In the genomic region with DNA sequence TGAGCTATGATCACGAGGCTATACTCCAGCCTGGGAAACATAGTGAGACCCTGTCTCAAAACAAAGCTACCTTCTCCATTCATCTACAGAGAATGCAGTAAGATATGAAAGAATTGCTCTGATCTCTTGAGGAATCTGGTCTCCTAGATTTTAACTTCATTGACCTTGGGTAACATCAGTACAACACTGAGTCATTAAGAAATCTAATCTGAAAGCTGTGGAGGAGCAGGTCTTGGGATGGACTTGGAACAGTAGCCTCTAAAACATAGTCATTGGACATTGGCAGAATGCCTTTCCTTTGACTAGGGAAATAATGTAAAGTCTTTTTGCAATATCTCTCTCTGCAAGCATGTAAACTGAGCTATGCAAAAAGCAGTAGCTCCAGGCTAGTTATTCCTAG, we compare ENCODE assay signal across 21 cellular contexts. TPM values are rescaled to one million over a fixed set of nuclear protein-coding genes. Genes with fewer than 3 reads are reported as not detected.
A peak's percentile ranks its signal among the peaks of the same experiment; 100 is the strongest.
DNase-seq lines count a peak whose midpoint lies in the region; TF ChIP-seq lines count a peak whose summit lies in the region.
"Had no signal": no experiment of that assay in that cellular context is flagged by ENCODE, and none has a peak within 500 bp of the region (broad histone marks: within the 10 kb centered on the region; RNA-seq: fewer than 3 reads in every experiment).

No MANE protein-coding gene starts in this region.

- no peak overlapping the region for H3K27ac Mint-ChIP-seq in activated T-helper 1 cell treated with anti-CD3 and anti-CD28 coated beads, Interleukin-12 subunit alpha, Interleukin-12 subunit beta, Interleukin-2, Interleukin-4 antibody, amounts not matched to agents 30 ng/mL and 10 ng/mL and 1 ng/mL, durations not matched to agents 14 hours and 24 hours and 36 hours
- H3K27ac Mint-ChIP-seq: CD8-positive, alpha-beta memory T cell had no signal

- H3K4me1 Mint-ChIP-seq in activated T-helper 1 cell treated with anti-CD3 and anti-CD28 coated beads, Interleukin-12 subunit alpha, Interleukin-12 subunit beta, Interleukin-2, Interleukin-4 antibody, amounts not matched to agents 30 ng/mL and 10 ng/mL and 1 ng/mL, durations not matched to agents 14 hours and 24 hours and 36 hours (ENCODE audit: low read depth): no peaks in the 10 kb centered on the region
- H3K4me1 Mint-ChIP-seq: CD8-positive, alpha-beta memory T cell had no signal

- H3K4me3 ChIP-seq in fibroblast of villous mesenchyme (ENCODE audit: low read depth, low read length): no peak overlapping the region
- H3K4me3 ChIP-seq: adrenal gland, prostate gland, spleen, upper lobe of right lung had no signal

- H3K36me3 Mint-ChIP-seq in activated T-helper 1 cell treated with anti-CD3 and anti-CD28 coated beads, Interleukin-12 subunit alpha, Interleukin-12 subunit beta, Interleukin-2, Interleukin-4 antibody, amounts not matched to agents 30 ng/mL and 10 ng/mL and 1 ng/mL, durations not matched to agents 14 hours and 24 hours and 36 hours (ENCODE audit: low read depth): no peaks in the 10 kb centered on the region
- H3K36me3 Mint-ChIP-seq: CD8-positive, alpha-beta memory T cell had no signal

- intact Hi-C loops in activated T-helper 1 cell treated with anti-CD3 and anti-CD28 coated beads, Interleukin-12 subunit alpha, Interleukin-12 subunit beta, Interleukin-2, Interleukin-4 antibody, amounts not matched to agents 30 ng/mL and 10 ng/mL and 1 ng/mL, durations not matched to agents 14 hours and 24 hours and 36 hours (cut with micrococcal nuclease): no loop called here

- H3K27me3 Mint-ChIP-seq in activated T-helper 1 cell treated with anti-CD3 and anti-CD28 coated beads, Interleukin-12 subunit alpha, Interleukin-12 subunit beta, Interleukin-2, Interleukin-4 antibody, amounts not matched to agents 30 ng/mL and 10 ng/mL and 1 ng/mL, durations not matched to agents 14 hours and 24 hours and 36 hours (ENCODE audit: insufficient read depth): peaks cover 2% of the 10 kb centered on the region
- H3K27me3 Mint-ChIP-seq: CD8-positive, alpha-beta memory T cell had no signal

- H3K4me3 Mint-ChIP-seq in activated T-helper 1 cell treated with anti-CD3 and anti-CD28 coated beads, Interleukin-12 subunit alpha, Interleukin-12 subunit beta, Interleukin-2, Interleukin-4 antibody, amounts not matched to agents 30 ng/mL and 10 ng/mL and 1 ng/mL, durations not matched to agents 14 hours and 24 hours and 36 hours: no peak overlapping the region
- H3K4me3 Mint-ChIP-seq: CD8-positive, alpha-beta memory T cell had no signal

- no peak for TF ChIP-seq CTCF in fibroblast of villous mesenchyme (IDR thresholded peaks at IDR 0.05; ENCODE audit: insufficient read depth, low read depth, low read length)

- in situ Hi-C loops in SK-MEL-5 (cut with HindIII; ENCODE audit: low pct_unique_long_range_greater_than_20kb, low sequenced_read_pairs): no loop called here

- no peaks in the 10 kb centered on the region for H3K9me3 Mint-ChIP-seq in activated T-helper 1 cell treated with anti-CD3 and anti-CD28 coated beads, Interleukin-12 subunit alpha, Interleukin-12 subunit beta, Interleukin-2, Interleukin-4 antibody, amounts not matched to agents 30 ng/mL and 10 ng/mL and 1 ng/mL, durations not matched to agents 14 hours and 24 hours and 36 hours

- peak; percentile 3 for DNase-seq in A172 (ENCODE audit: low spot score)
- DNase-seq in ELR (ENCODE audit: low read depth): peak; percentile 58
- DNase-seq in SK-MEL-5 (ENCODE audit: low read depth, low spot score): peak; percentile 99
- DNase-seq in fibroblast of villous mesenchyme (ENCODE audit: low read depth): peak; percentile 39
- no peak for DNase-seq in NCI-H1092 (lab: John Stamatoyannopoulos, UW)
- no peak for DNase-seq in activated T-helper 1 cell treated with anti-CD3 and anti-CD28 coated beads, Interleukin-12 subunit alpha, Interleukin-12 subunit beta, Interleukin-2, Interleukin-4 antibody, amounts not matched to agents 30 ng/mL and 10 ng/mL and 1 ng/mL, durations not matched to agents 14 hours and 24 hours and 36 hours (ENCODE audit: low spot score)
- no peak for DNase-seq in hippocampal formation (lab: John Stamatoyannopoulos, UW)
- no peak for DNase-seq in NCI-H2196 treated with DMSO at 0.1 percent for 48 hours (lab: John Stamatoyannopoulos, UW; ENCODE audit: unreplicated experiment)
- DNase-seq: activated CD4-positive, alpha-beta T cell treated with anti-CD3 and anti-CD28 coated beads for 4 hours; CD8-positive, alpha-beta memory T cell; central memory CD4-positive, alpha-beta T cell; head of caudate nucleus; KBM-7; NCI-H1417; NCI-H82; RPMI8226; spleen; upper lobe of right lung had no signal

RNA-seq across cellular contexts. Expression of a gene that starts 58.1 kb away (rescaled TPM):
- total RNA-seq in A172 (2014; rRNA removed; shearing (Covaris generic)): not detected in 2 replicates
- total RNA-seq in SK-MEL-5 (2014; rRNA removed; shearing (Covaris generic)): 15.8 and 16.0 TPM in 2 replicates
- 24.8 and 34.0 TPM in 2 replicates for polyA plus RNA-seq in SK-MEL-5 (2015; cell fraction: cytosol; rRNA removed)
- polyA plus RNA-seq in SK-MEL-5 (2015; cell fraction: nucleus; rRNA removed): 35.6 and 47.0 TPM in 2 replicates
- total RNA-seq in fibroblast of villous mesenchyme: 0.64 and 2.6 TPM in 2 replicates
- not detected in 2 replicates for total RNA-seq in activated T-helper 1 cell treated with anti-CD3 and anti-CD28 coated beads, Interleukin-12 subunit alpha, Interleukin-12 subunit beta, Interleukin-2, Interleukin-4 antibody, amounts not matched to agents 30 ng/mL and 10 ng/mL and 1 ng/mL, durations not matched to agents 14 hours and 24 hours and 36 hours
- total RNA-seq: CD8-positive, alpha-beta memory T cell; epithelial cell of proximal tubule had no signal
- polyA plus RNA-seq: CD8-positive, alpha-beta memory T cell had no signal

Comparison
In these comparisons a context has a peak if more than half of its experiments do, and no peak if none do; other contexts are left out.
1. DNase-seq: peak in A172 (single experiment), ELR (single experiment), SK-MEL-5 (single experiment) and fibroblast of villous mesenchyme (single experiment); none in NCI-H1092 (single experiment), activated T-helper 1 cell treated with anti-CD3 and anti-CD28 coated beads, Interleukin-12 subunit alpha, Interleukin-12 subunit beta, Interleukin-2, Interleukin-4 antibody, amounts not matched to agents 30 ng/mL and 10 ng/mL and 1 ng/mL, durations not matched to agents 14 hours and 24 hours and 36 hours (single experiment), hippocampal formation (0 of 2) and NCI-H2196 treated with DMSO at 0.1 percent for 48 hours (single experiment).